8 cellular contexts compared by ENCODE assay signal in genomic region chr6:47631248-47632196, GRCh38.
DNase-seq lines count a peak whose midpoint lies in the region; ATAC-seq and TF ChIP-seq lines count a peak whose summit lies in the region.

No MANE protein-coding gene starts in this region.

- no peak overlapping the region for H3K4me3 ChIP-seq in WI38 (ENCODE audit: low read depth, low read length)

- peak; percentile 29 to 70 for ATAC-seq in activated naive CD4-positive, alpha-beta T cell treated with anti-CD3 and anti-CD28 coated beads, Interleukin-2, amount 50 U/mL, for 72 hours
- ATAC-seq in HG02642 (IDR thresholded peaks at IDR 0.05; ENCODE audit: poor library complexity, unreplicated experiment) = peak; percentile 50

- no peaks in the 10 kb centered on the region for H3K9me3 Mint-ChIP-seq in activated naive CD4-positive, alpha-beta T cell treated with anti-CD3 and anti-CD28 coated beads, Interleukin-2, amount 50 U/mL, for 72 hours

- no peaks in the 10 kb centered on the region for H3K36me3 Mint-ChIP-seq in activated naive CD4-positive, alpha-beta T cell treated with anti-CD3 and anti-CD28 coated beads, Interleukin-2, amount 50 U/mL, for 72 hours

- 0 out of 2 replicates have a peak, but pooled peaks have one; percentile 2 for TF ChIP-seq CTCF in WI38 (IDR thresholded peaks at IDR 0.05; ENCODE audit: low read depth, low read length)

- DNase-seq in activated naive CD4-positive, alpha-beta T cell treated with anti-CD3 and anti-CD28 coated beads, Interleukin-2, amount 50 U/mL, for 72 hours (ENCODE audit: low spot score in 2 of 2) = no peak
- DNase-seq in activated naive CD4-positive, alpha-beta T cell treated with anti-CD3 and anti-CD28 coated beads, Interleukin-2, amount 50 U/mL, for 16 hours = no peak
- DNase-seq in NCI-H2029 (lab: John Stamatoyannopoulos, UW) (peak; percentile 40), globus pallidus (ENCODE audit: low spot score) (peak; percentile 23), putamen (ENCODE audit: low spot score) (peak; percentile 16), COLO668 (lab: John Stamatoyannopoulos, UW; ENCODE audit: unreplicated experiment) (no peak)

- H3K27ac Mint-ChIP-seq in activated naive CD4-positive, alpha-beta T cell treated with anti-CD3 and anti-CD28 coated beads, Interleukin-2, amount 50 U/mL, for 72 hours = no peak overlapping the region

Comparison
In these comparisons a context has a peak if more than half of its experiments do, and no peak if none do; other contexts are left out.
1. DNase-seq: peak in NCI-H2029 (single experiment), globus pallidus (single experiment) and putamen (single experiment); none in activated naive CD4-positive, alpha-beta T cell treated with anti-CD3 and anti-CD28 coated beads, Interleukin-2, amount 50 U/mL, for 72 hours (0 of 2), activated naive CD4-positive, alpha-beta T cell treated with anti-CD3 and anti-CD28 coated beads, Interleukin-2, amount 50 U/mL, for 16 hours (single experiment) and COLO668 (single experiment).